Comparison of ENCODE assay signal across 1 cellular context in genomic region chr9:95822583-95823431, GRCh38.
TF ChIP-seq lines count a peak whose summit lies in the region.

No MANE protein-coding gene starts in this region.

TF ChIP-seq in GM23338, 12 proteins besides CTCF, POLR2A, EP300 and RAD21 (continued from another document):
- TF ChIP-seq ZNF462 (CRISPR knock-in tag; IDR thresholded peaks at IDR 0.05) (no peak), EZH2 (IDR thresholded peaks at IDR 0.05; ENCODE audit: low read depth, unreplicated experiment) (no peak)
